ENCODE assay signal across 17 cellular contexts in genomic region chr2:120399889-120400240, GRCh38. TPM values are rescaled to one million over a fixed set of nuclear protein-coding genes. Genes with fewer than 3 reads are reported as not detected.
"Had no signal": no experiment of that assay in that cellular context is flagged by ENCODE, and none has a peak within 500 bp of the region (broad histone marks: within the 10 kb centered on the region; RNA-seq: fewer than 3 reads in every experiment).

No MANE protein-coding gene starts in this region.

- H3K4me3 ChIP-seq: gastrocnemius medialis, heart left ventricle, lower lobe of right lung, pancreas, transverse colon had no signal

- H3K9me3 ChIP-seq: gastrocnemius medialis, heart left ventricle, lower lobe of right lung, pancreas, transverse colon had no signal

- H3K27ac ChIP-seq: gastrocnemius medialis, heart left ventricle, lower lobe of right lung, pancreas, transverse colon had no signal

- ATAC-seq: activated CD4-positive, CD25-positive, alpha-beta regulatory T cell treated with anti-CD3 and anti-CD28 coated beads, Interleukin-2, amount 50 U/mL, for 24 hours; activated naive CD8-positive, alpha-beta T cell treated with anti-CD3 and anti-CD28 coated beads, Interleukin-2, amount 50 U/mL, for 24 hours; gastrocnemius medialis; heart left ventricle; left cardiac atrium; stimulated activated naive B cell treated with anti-CD40 and anti-IgM and Interleukin-4, amounts not matched to agents 10 μg/mL and 1 μg/mL and 100 μg/mL, for 72 hours had no signal

- H3K27me3 ChIP-seq: gastrocnemius medialis, pancreas had no signal

- DNase-seq: activated naive CD4-positive, alpha-beta T cell; activated naive CD8-positive, alpha-beta T cell treated with anti-CD3 and anti-CD28 coated beads, Interleukin-2, amount 50 U/mL, for 24 hours; erythroblast; gastrocnemius medialis; immature natural killer cell; lower lobe of right lung; midbrain; stimulated activated CD4-positive, alpha-beta T cell treated with anti-CD3 and anti-CD28 coated beads, Interleukin-4, amount 100 ng/mL, for 1 hour; stimulated activated naive B cell treated with anti-CD40 and anti-IgM and Interleukin-4, amounts not matched to agents 10 μg/mL and 1 μg/mL and 100 μg/mL, for 72 hours; transverse colon had no signal

- H3K4me3 Mint-ChIP-seq: activated naive CD8-positive, alpha-beta T cell treated with anti-CD3 and anti-CD28 coated beads, Interleukin-2, amount 50 U/mL, for 24 hours; immature natural killer cell; neural crest cell; stimulated activated naive B cell treated with anti-CD40 and anti-IgM and Interleukin-4, amounts not matched to agents 10 μg/mL and 1 μg/mL and 100 μg/mL, for 72 hours; T-helper 2 cell treated with Interferon-gamma antibody and Interleukin-4, amounts not matched to agents 5 μg/mL and 100 μg/mL, for 36 hours had no signal

- H3K9me3 Mint-ChIP-seq: activated naive CD8-positive, alpha-beta T cell treated with anti-CD3 and anti-CD28 coated beads, Interleukin-2, amount 50 U/mL, for 24 hours; neural crest cell; stimulated activated naive B cell treated with anti-CD40 and anti-IgM and Interleukin-4, amounts not matched to agents 10 μg/mL and 1 μg/mL and 100 μg/mL, for 72 hours; T-helper 2 cell treated with Interferon-gamma antibody and Interleukin-4, amounts not matched to agents 5 μg/mL and 100 μg/mL, for 36 hours had no signal

- H3K4me1 Mint-ChIP-seq: activated naive CD8-positive, alpha-beta T cell treated with anti-CD3 and anti-CD28 coated beads, Interleukin-2, amount 50 U/mL, for 24 hours; immature natural killer cell; neural crest cell; stimulated activated naive B cell treated with anti-CD40 and anti-IgM and Interleukin-4, amounts not matched to agents 10 μg/mL and 1 μg/mL and 100 μg/mL, for 72 hours had no signal

- H3K36me3 ChIP-seq: gastrocnemius medialis, heart left ventricle, lower lobe of right lung, pancreas, transverse colon had no signal

- H3K4me1 ChIP-seq: gastrocnemius medialis, lower lobe of right lung, pancreas, transverse colon had no signal

- H3K36me3 Mint-ChIP-seq: immature natural killer cell; stimulated activated naive B cell treated with anti-CD40 and anti-IgM and Interleukin-4, amounts not matched to agents 10 μg/mL and 1 μg/mL and 100 μg/mL, for 72 hours had no signal

RNA-seq across cellular contexts. Expression of gene INHBB, which starts 53.9 kb away (rescaled TPM):
- total RNA-seq: SK-MEL-5 had no signal
- polyA plus RNA-seq: immature natural killer cell had no signal
